Comparison of ENCODE assay signal across 28 cellular contexts in the genomic region with DNA sequence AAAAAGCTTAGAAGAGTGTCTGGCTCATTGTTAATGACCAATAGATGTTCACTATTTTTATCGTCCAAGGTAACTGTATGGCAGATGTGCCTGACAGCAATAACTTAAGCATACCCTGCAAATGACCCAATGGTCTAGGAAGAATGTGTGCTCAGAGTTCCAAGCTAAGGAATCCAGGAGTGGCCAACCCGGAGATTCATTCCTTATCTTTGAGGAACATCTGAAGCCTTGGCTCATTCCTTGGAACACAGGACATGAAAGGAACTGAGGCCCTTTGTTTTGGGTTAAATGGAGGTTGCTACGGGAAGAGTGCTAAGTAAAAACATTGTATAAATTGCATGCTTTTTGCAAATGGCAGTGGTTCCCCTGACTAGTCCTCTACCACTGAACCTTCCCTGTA.
"Had no signal": no experiment of that assay in that cellular context is flagged by ENCODE, and none has a peak within 500 bp of the region (broad histone marks: within the 10 kb centered on the region; RNA-seq: fewer than 3 reads in every experiment).

No MANE protein-coding gene starts in this region.

- H3K4me3 ChIP-seq: adrenal gland, body of pancreas, gastrocnemius medialis had no signal

- H3K36me3 ChIP-seq: adrenal gland, gastrocnemius medialis, WERI-Rb-1 had no signal

- ATAC-seq: activated CD4-positive, CD25-positive, alpha-beta regulatory T cell treated with anti-CD3 and anti-CD28 coated beads, Interleukin-2, amount 50 U/mL, for 24 hours; activated CD8-positive, alpha-beta memory T cell treated with anti-CD3 and anti-CD28 coated beads, Interleukin-2, amount 10 ng/mL, durations not matched to agents 7 days and 5 days; activated CD8-positive, alpha-beta T cell treated with anti-CD3 and anti-CD28 coated beads for 36 hours; activated naive CD8-positive, alpha-beta T cell treated with anti-CD3 and anti-CD28 coated beads, Interleukin-2, amount 50 U/mL, for 24 hours; body of pancreas; esophagus mucosa; foreskin keratinocyte; gastrocnemius medialis; T-helper 17 cell had no signal

- H3K9me3 ChIP-seq: adrenal gland, body of pancreas, gastrocnemius medialis had no signal

- H3K4me1 ChIP-seq: adrenal gland, body of pancreas, foreskin keratinocyte, gastrocnemius medialis had no signal

- H3K27ac ChIP-seq: body of pancreas, foreskin keratinocyte, gastrocnemius medialis, WERI-Rb-1 had no signal

- H3K27me3 ChIP-seq: body of pancreas, foreskin keratinocyte, gastrocnemius medialis had no signal

- DNase-seq: activated B cell treated with CpG ODN at 0.5 μM for 24 hours; activated CD4-positive, alpha-beta T cell treated with anti-CD3 and anti-CD28 coated beads for 48 hours; activated CD4-positive, alpha-beta T cell treated with anti-CD3 and anti-CD28 coated beads, Interleukin-2, amount 50 U/mL, for 1 hour; activated CD4-positive, alpha-beta T cell treated with anti-CD3 and anti-CD28 coated beads, Interleukin-2, amount 50 U/mL, for 48 hours; activated CD8-positive, alpha-beta memory T cell treated with anti-CD3 and anti-CD28 coated beads, Interleukin-2, amount 10 ng/mL, durations not matched to agents 7 days and 5 days; activated CD8-positive, alpha-beta memory T cell treated with anti-CD3 and anti-CD28 coated beads, Interleukin-2, amount 50 U/mL, for 4 hours; activated CD8-positive, alpha-beta T cell treated with anti-CD3 and anti-CD28 coated beads for 36 hours; activated effector memory CD4-positive, alpha-beta T cell treated with anti-CD3 and anti-CD28 coated beads, Interleukin-2, amount 50 U/mL, for 16 hours; activated naive CD4-positive, alpha-beta T cell treated with anti-CD3 and anti-CD28 coated beads for 36 hours; activated naive CD8-positive, alpha-beta T cell treated with anti-CD3 and anti-CD28 coated beads for 36 hours; activated naive CD8-positive, alpha-beta T cell treated with anti-CD3 and anti-CD28 coated beads, Interleukin-2, amount 50 U/mL, for 24 hours; activated T-cell treated with anti-CD3 and anti-CD28 coated beads, Interleukin-2, amount 50 U/mL, for 1 hour; activated T-cell treated with anti-CD3 and anti-CD28 coated beads, Interleukin-2, amount 50 U/mL, for 48 hours; adrenal gland; amygdala; aorta; body of pancreas; caudate nucleus; cortex of kidney; effector CD8-positive, alpha-beta T cell; foreskin keratinocyte; gastrocnemius medialis; T-helper 1 cell; T-helper 17 cell; T1000; WERI-Rb-1 had no signal
